8 cellular contexts compared by ENCODE assay signal in the genomic region with DNA sequence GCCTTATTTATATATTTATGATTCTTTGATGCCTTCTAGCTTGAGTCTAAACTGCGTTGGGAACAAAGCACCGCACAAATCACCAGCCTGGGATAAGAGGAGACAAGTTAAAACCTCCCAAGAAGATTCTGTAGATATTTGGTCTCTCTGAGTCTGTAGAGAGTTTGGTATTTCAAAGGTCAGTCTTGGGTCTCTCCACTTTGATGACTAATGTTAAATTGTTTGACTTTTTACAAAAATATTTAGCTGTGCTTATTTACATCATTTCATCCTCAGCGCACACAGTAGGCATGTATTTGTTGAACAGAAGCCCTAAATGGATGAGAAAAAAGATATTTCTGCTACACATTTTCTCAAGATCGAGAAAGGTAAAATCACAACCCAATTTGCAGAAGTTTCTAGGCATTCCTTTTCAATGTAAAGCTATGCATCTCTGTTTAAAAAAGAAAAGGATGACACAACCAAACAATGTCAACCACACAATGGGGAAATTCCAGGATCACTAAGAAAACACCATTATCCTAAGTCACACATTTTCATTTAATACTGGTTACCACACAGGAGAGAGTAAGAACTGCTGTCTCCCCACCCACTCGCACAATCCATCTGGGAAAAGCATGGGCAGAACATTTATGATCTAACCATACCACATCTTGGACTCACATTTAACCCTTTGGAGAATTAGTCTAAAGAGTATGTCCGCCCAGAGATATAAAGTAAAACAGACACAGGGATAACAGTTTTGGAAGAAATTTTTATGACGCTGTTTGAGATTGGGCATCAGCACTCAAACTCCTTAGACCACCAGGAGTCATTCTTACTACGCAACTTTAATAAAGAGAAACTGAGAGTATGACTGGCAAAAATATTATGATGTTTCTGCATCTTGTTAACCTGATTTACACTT. TPM values are rescaled to one million over a fixed set of nuclear protein-coding genes. Genes with fewer than 3 reads are reported as not detected.
DNase-seq lines count a peak whose midpoint lies in the region; ATAC-seq and TF ChIP-seq lines count a peak whose summit lies in the region.

No MANE protein-coding gene starts in this region.

- no peak for TF ChIP-seq CTCF in coronary artery (IDR thresholded peaks at IDR 0.05)

- peak overlapping the region; percentile 75 to 95 for H3K27ac ChIP-seq in coronary artery

- ATAC-seq in GM21360 (IDR thresholded peaks at IDR 0.05; ENCODE audit: unreplicated experiment) (no peak), HG03354 (IDR thresholded peaks at IDR 0.05; ENCODE audit: poor library complexity, severe bottlenecking, unreplicated experiment) (no peak)

- H3K4me3 ChIP-seq in coronary artery, result peak overlapping the region; percentile 94

- peak; percentile 10 for DNase-seq in NCI-H82 (lab: John Stamatoyannopoulos, UW)
- no peak for DNase-seq in NCI-H82 treated with DMSO at 0.1 percent for 48 hours (lab: John Stamatoyannopoulos, UW; ENCODE audit: unreplicated experiment)
- peak; percentile 98 for DNase-seq in OCI-M1 (lab: John Stamatoyannopoulos, UW)
- DNase-seq in coronary artery (ENCODE audit: low spot score), result no peak
- peak; percentile 74 for DNase-seq in myocyte (ENCODE audit: low read depth)
- DNase-seq in NCI-H1417 treated with DMSO at 0.1 percent for 48 hours (lab: John Stamatoyannopoulos, UW), result no peak

RNA-seq across cellular contexts. Expression of a gene that starts 4.4 kb away (rescaled TPM):
- 124 and 152 TPM in 2 replicates for total RNA-seq in myocyte
- 32.3 TPM for polyA plus RNA-seq in myocyte (2012)

Comparison
In these comparisons a context has a peak if more than half of its experiments do, and no peak if none do; other contexts are left out.
1. DNase-seq: peak in NCI-H82 (single experiment), OCI-M1 (single experiment) and myocyte (single experiment); none in NCI-H82 treated with DMSO at 0.1 percent for 48 hours (single experiment), coronary artery (single experiment) and NCI-H1417 treated with DMSO at 0.1 percent for 48 hours (single experiment).